ENCODE assay signal across 25 cellular contexts in genomic region chr9:87064311-87064710, GRCh38.
"Had no signal": no experiment of that assay in that cellular context is flagged by ENCODE, and none has a peak within 500 bp of the region (broad histone marks: within the 10 kb centered on the region; RNA-seq: fewer than 3 reads in every experiment).

No MANE protein-coding gene starts in this region.

- H3K4me1 ChIP-seq: colonic mucosa, gastroesophageal sphincter, pancreas, right atrium auricular region, vagina had no signal

- H3K9me3 ChIP-seq: colonic mucosa, gastroesophageal sphincter, left ventricle myocardium inferior, pancreas, psoas muscle, right atrium auricular region, vagina had no signal

- H3K27ac Mint-ChIP-seq: activated B cell treated with CpG ODN at 0.5 μM for 24 hours; activated CD4-positive, alpha-beta memory T cell treated with anti-CD3 and anti-CD28 coated beads for 36 hours; activated naive CD4-positive, alpha-beta T cell treated with anti-CD3 and anti-CD28 coated beads, Interleukin-2, amount 50 U/mL, for 24 hours; mesothelial cell of epicardium; natural killer cell; T-helper 1 cell treated with Interleukin-12 subunit alpha and Interleukin-12 subunit beta and Interleukin-4 antibody, amounts not matched to agents 30 μg/mL and 1 μg/mL, for 36 hours had no signal

- H3K4me3 ChIP-seq: colonic mucosa, dorsolateral prefrontal cortex, gastroesophageal sphincter, left ventricle myocardium inferior, pancreas, psoas muscle, right atrium auricular region, skin epidermis, vagina had no signal

- H3K27me3 ChIP-seq: colonic mucosa, dorsolateral prefrontal cortex, gastroesophageal sphincter, pancreas, right atrium auricular region, vagina had no signal

- H3K27ac ChIP-seq: colonic mucosa, dorsolateral prefrontal cortex, gastroesophageal sphincter, pancreas, psoas muscle, vagina had no signal

- ATAC-seq: gastroesophageal sphincter, natural killer cell had no signal

- H3K27me3 Mint-ChIP-seq: activated B cell treated with CpG ODN at 0.5 μM for 24 hours had no signal

- H3K9me3 Mint-ChIP-seq: activated B cell treated with CpG ODN at 0.5 μM for 24 hours; activated CD4-positive, alpha-beta memory T cell treated with anti-CD3 and anti-CD28 coated beads for 36 hours; activated naive CD4-positive, alpha-beta T cell treated with anti-CD3 and anti-CD28 coated beads, Interleukin-2, amount 50 U/mL, for 24 hours; mesothelial cell of epicardium; natural killer cell; T-helper 1 cell treated with Interleukin-12 subunit alpha and Interleukin-12 subunit beta and Interleukin-4 antibody, amounts not matched to agents 30 μg/mL and 1 μg/mL, for 36 hours had no signal

- H3K4me1 Mint-ChIP-seq: activated B cell treated with CpG ODN at 0.5 μM for 24 hours; activated naive CD4-positive, alpha-beta T cell treated with anti-CD3 and anti-CD28 coated beads, Interleukin-2, amount 50 U/mL, for 24 hours; natural killer cell had no signal

- H3K4me3 Mint-ChIP-seq: activated B cell treated with CpG ODN at 0.5 μM for 24 hours; activated CD4-positive, alpha-beta memory T cell treated with anti-CD3 and anti-CD28 coated beads for 36 hours; activated naive CD4-positive, alpha-beta T cell treated with anti-CD3 and anti-CD28 coated beads, Interleukin-2, amount 50 U/mL, for 24 hours; mesothelial cell of epicardium; natural killer cell; T-helper 1 cell treated with Interleukin-12 subunit alpha and Interleukin-12 subunit beta and Interleukin-4 antibody, amounts not matched to agents 30 μg/mL and 1 μg/mL, for 36 hours had no signal

- DNase-seq: activated B cell treated with CpG ODN at 0.5 μM for 24 hours; activated CD4-positive, alpha-beta memory T cell treated with anti-CD3 and anti-CD28 coated beads for 36 hours; activated CD4-positive, alpha-beta T cell treated with anti-CD3 and anti-CD28 coated beads for 4 hours; activated gamma-delta T cell; activated T-cell treated with anti-CD3 and anti-CD28 coated beads for 4 hours; colonic mucosa; dorsolateral prefrontal cortex; head of caudate nucleus; hypothalamus; left ventricle myocardium inferior; natural killer cell; pancreas; psoas muscle; stimulated activated CD4-positive, alpha-beta T cell treated with anti-CD3 and anti-CD28 coated beads, Interleukin-4, amount 100 ng/mL, for 1 hour; stimulated activated naive CD4-positive, alpha-beta T cell treated with Interleukin-2 at 50 U/mL for 16 hours; substantia nigra; T1000; trophoblast cell had no signal

- H3K36me3 ChIP-seq: colonic mucosa, gastroesophageal sphincter, left ventricle myocardium inferior, pancreas, right atrium auricular region, vagina had no signal
